In genomic region chr2:236872015-236872414, GRCh38 we compare ENCODE assay signal across 11 cellular contexts.
A peak's percentile ranks its signal among the peaks of the same experiment; 100 is the strongest.
DNase-seq lines count a peak whose midpoint lies in the region; ATAC-seq and TF ChIP-seq lines count a peak whose summit lies in the region.
"Had no signal": no experiment of that assay in that cellular context is flagged by ENCODE, and none has a peak within 500 bp of the region (broad histone marks: within the 10 kb centered on the region; RNA-seq: fewer than 3 reads in every experiment).

No MANE protein-coding gene starts in this region.

- DNase-seq in SK-N-MC (ENCODE audit: low read depth, low spot score) (no peak), foreskin keratinocyte (no peak), trophoblast cell (no peak), retina (no peak), NCI-H2171 (lab: John Stamatoyannopoulos, UW) (no peak), T-helper 2 cell (no peak)
- DNase-seq: activated CD4-positive, alpha-beta T cell treated with anti-CD3 and anti-CD28 coated beads, Interleukin-2, amount 50 U/mL, for 48 hours; NCI-H2171 treated with DMSO at 0.1 percent for 48 hours had no signal

- no peak for ATAC-seq in foreskin keratinocyte
- ATAC-seq in HG03457 (IDR thresholded peaks at IDR 0.05; ENCODE audit: unreplicated experiment) = no peak

- no peak overlapping the region for H3K4me2 ChIP-seq in trophoblast cell (ENCODE audit: low read length)

- TF ChIP-seq CTCF in foreskin keratinocyte (conservative IDR thresholded peaks at IDR 0.05) = no peak

- H3K27me3 ChIP-seq in ACC112 (ENCODE audit: insufficient read depth, low read length) (no peaks in the 10 kb centered on the region), foreskin keratinocyte (no peaks in the 10 kb centered on the region), trophoblast cell (ENCODE audit: insufficient read depth, low read length) (no peaks in the 10 kb centered on the region)
- H3K27me3 ChIP-seq: tibial nerve had no signal

- no peak overlapping the region for H4K8ac ChIP-seq in trophoblast cell (ENCODE audit: low read depth, low read length)

- H3K14ac ChIP-seq in trophoblast cell (ENCODE audit: low read length) = no peak overlapping the region

- H2BK120ac ChIP-seq in trophoblast cell (ENCODE audit: insufficient read depth, low read length, poor library complexity) = no peak overlapping the region

- H4K91ac ChIP-seq in trophoblast cell (ENCODE audit: low read depth, low read length) = no peak overlapping the region

- H3K9ac ChIP-seq in SK-N-MC (ENCODE audit: insufficient read length) (no peak overlapping the region), trophoblast cell (ENCODE audit: low read length) (no peak overlapping the region)

- H2BK12ac ChIP-seq in trophoblast cell (ENCODE audit: low read length) = peak overlapping the region; percentile 0

- H2BK5ac ChIP-seq in trophoblast cell (ENCODE audit: low read depth, low read length, poor library complexity) = no peak overlapping the region

- peaks cover 25% of the 10 kb centered on the region for H3K4me1 ChIP-seq in ACC112 (ENCODE audit: control insufficient read depth, insufficient read depth, low read length, unreplicated experiment)
- H3K4me1 ChIP-seq in foreskin keratinocyte = peaks cover 18% of the 10 kb centered on the region
- peaks cover 29 to 30% of the 10 kb centered on the region in 2 experiments for H3K4me1 ChIP-seq in trophoblast cell (ENCODE audit: control insufficient read depth in 1 of 2, insufficient read depth in 2 of 2, low read length in 2 of 2)

- H2AFZ ChIP-seq in ACC112 (ENCODE audit: low read length, unreplicated experiment) (no peak overlapping the region), trophoblast cell (ENCODE audit: insufficient read depth, low read length, poor library complexity) (no peak overlapping the region)

- no peak overlapping the region for H4K12ac ChIP-seq in trophoblast cell (ENCODE audit: low read depth, low read length)

- H3K79me1 ChIP-seq in trophoblast cell (ENCODE audit: low read length) = peaks cover 24% of the 10 kb centered on the region

- H3K23ac ChIP-seq in trophoblast cell (ENCODE audit: low read length) = no peak overlapping the region

- H3K36me3 ChIP-seq in ACC112 (ENCODE audit: insufficient read depth, low read length) (no peaks in the 10 kb centered on the region), SK-N-MC (ENCODE audit: insufficient read depth, low read length) (no peaks in the 10 kb centered on the region), trophoblast cell (ENCODE audit: control insufficient read depth in 1 of 2, insufficient read depth in 2 of 2, low read length in 2 of 2) (no peaks in the 10 kb centered on the region)
- H3K36me3 ChIP-seq: tibial nerve had no signal

- H3K18ac ChIP-seq in trophoblast cell (ENCODE audit: low read length) = no peak overlapping the region

- no CpG with 5 or more reads among the region's 4 CpGs for WGBS in trophoblast cell (ENCODE audit: extremely low coverage, insufficient coverage, insufficient read length)

- H3K79me2 ChIP-seq in ACC112 (ENCODE audit: control insufficient read depth, insufficient read depth, low read length, unreplicated experiment) (no peaks in the 10 kb centered on the region), trophoblast cell (ENCODE audit: control insufficient read depth, insufficient read depth, low read length, poor library complexity) (no peaks in the 10 kb centered on the region)

- H3K4me3 ChIP-seq in ACC112 (ENCODE audit: low read depth, low read length) (peak overlapping the region; percentile 6; the same call in 1 of the 2 replicates), SK-N-MC (peak overlapping the region; percentile 16; the same call in 1 of the 2 replicates), trophoblast cell (ENCODE audit: low read depth, low read length) (no peak overlapping the region)
- H3K4me3 ChIP-seq: tibial nerve had no signal

- peak overlapping the region; percentile 95 for H3K27ac ChIP-seq in ACC112 (ENCODE audit: low read depth, low read length)
- H3K27ac ChIP-seq in SK-N-MC = peak overlapping the region; percentile 79; the same call in 1 of the 2 replicates
- peak overlapping the region; percentile 75 for H3K27ac ChIP-seq in foreskin keratinocyte
- peak overlapping the region; percentile 46 for H3K27ac ChIP-seq in trophoblast cell (ENCODE audit: low read depth, low read length)

- H3K9me3 ChIP-seq in SK-N-MC (ENCODE audit: low read depth, low read length) = no peaks in the 10 kb centered on the region
- H3K9me3 ChIP-seq in trophoblast cell (ENCODE audit: insufficient read depth, low read depth, low read length) = no peaks in the 10 kb centered on the region
- H3K9me3 ChIP-seq: tibial nerve had no signal

- H3K4ac ChIP-seq in trophoblast cell (ENCODE audit: low read depth, low read length) = no peak overlapping the region

- no peak overlapping the region for H2AK5ac ChIP-seq in trophoblast cell (ENCODE audit: low read length)
